Comparison of ENCODE assay signal across 8 cellular contexts in genomic region chr10:32957341-32958084, GRCh38. TPM values are rescaled to one million over a fixed set of nuclear protein-coding genes. Genes with fewer than 3 reads are reported as not detected.
DNase-seq lines count a peak whose midpoint lies in the region; ATAC-seq and TF ChIP-seq lines count a peak whose summit lies in the region.

No MANE protein-coding gene starts in this region.

- H3K27me3 ChIP-seq in HL-60 (ENCODE audit: insufficient read depth, poor library complexity, severe bottlenecking) (no peaks in the 10 kb centered on the region), endodermal cell (ENCODE audit: control insufficient read depth, insufficient read depth, low read length, poor library complexity, severe bottlenecking) (no peaks in the 10 kb centered on the region), mononuclear cell (ENCODE audit: insufficient read depth, low read length) (no peaks in the 10 kb centered on the region), stomach smooth muscle (ENCODE audit: control insufficient read depth in 1 of 2, insufficient read depth in 2 of 2, low read length in 2 of 2) (no peaks in the 10 kb centered on the region)

- H3K9me3 ChIP-seq in endodermal cell (ENCODE audit: control insufficient read depth, low read length) (no peaks in the 10 kb centered on the region), mononuclear cell (ENCODE audit: low read depth, low read length) (no peaks in the 10 kb centered on the region), stomach smooth muscle (ENCODE audit: control insufficient read depth in 2 of 2, low read length in 2 of 2) (no peaks in the 10 kb centered on the region)

- ATAC-seq in GM19467 (IDR thresholded peaks at IDR 0.05; ENCODE audit: unreplicated experiment): peak; percentile 19

- H3K36me3 Mint-ChIP-seq in CD14-positive monocyte (peaks cover 13 to 29% of the 10 kb centered on the region in 2 donors), endodermal cell (ENCODE audit: low read depth) (no peaks in the 10 kb centered on the region)

- peaks cover 67% of the 10 kb centered on the region for H3K4me1 Mint-ChIP-seq in CD14-positive monocyte
- H3K4me1 Mint-ChIP-seq in endodermal cell: peaks cover 65% of the 10 kb centered on the region

- no peaks in the 10 kb centered on the region for H3K36me3 ChIP-seq in endodermal cell (ENCODE audit: control insufficient read depth, insufficient read depth, low read length)
- H3K36me3 ChIP-seq in stomach smooth muscle (ENCODE audit: control insufficient read depth in 2 of 2, insufficient read depth in 2 of 2, low read length in 2 of 2): no peaks in the 10 kb centered on the region

- H3K27ac ChIP-seq in HL-60 (replicated peaks) (peak overlapping the region; percentile 41), endodermal cell (ENCODE audit: low read depth, low read length) (peak overlapping the region; percentile 99), stomach smooth muscle (ENCODE audit: low read length) (peak overlapping the region; percentile 92)

- 0% methylated on average over 9 to 87 of the region's 87 CpGs for WGBS in endodermal cell (ENCODE audit: insufficient coverage in 1 of 2, insufficient read length in 1 of 2), 2 experiments

- peak; percentile 57 for DNase-seq in CD14-positive monocyte (ENCODE audit: low spot score)
- DNase-seq in HL-60 (ENCODE audit: low read depth in 1 of 2, low spot score in 1 of 2): peak in 1 of 2 experiments; percentile 39
- DNase-seq in activated CD4-positive, alpha-beta T cell treated with anti-CD3 and anti-CD28 coated beads, Interleukin-2, amount 50 U/mL, for 4 hours: peak; percentile 23 to 34
- peak; percentile 88 for DNase-seq in endodermal cell
- DNase-seq in NCI-H1694 (lab: John Stamatoyannopoulos, UW): no peak

- H3K4me3 Mint-ChIP-seq in CD14-positive monocyte: peak overlapping the region; percentile 84 to 88
- H3K4me3 Mint-ChIP-seq in endodermal cell: peak overlapping the region; percentile 93

- peaks cover 11% of the 10 kb centered on the region for H3K4me1 ChIP-seq in endodermal cell (ENCODE audit: control insufficient read depth, insufficient read depth, low read length)
- H3K4me1 ChIP-seq in mononuclear cell (ENCODE audit: insufficient read depth, low read length): peaks cover 60% of the 10 kb centered on the region
- H3K4me1 ChIP-seq in stomach smooth muscle (ENCODE audit: control insufficient read depth, insufficient read depth, low read length): peaks cover 28% of the 10 kb centered on the region

- H3K27me3 Mint-ChIP-seq in CD14-positive monocyte (ENCODE audit: low read depth in 3 of 3) (peaks cover 0 to 3% (median 0%) of the 10 kb centered on the region in 3 donors), endodermal cell (ENCODE audit: insufficient read depth) (no peaks in the 10 kb centered on the region)

- intact Hi-C loops in CD14-positive monocyte (cut with micrococcal nuclease): loop anchor here (2.0 to 5.0 kb wide), 2 partner anchors 47 to 50 kb away; no protein-coding TSS in a partner anchor

- H3K9me3 Mint-ChIP-seq in CD14-positive monocyte (no peaks in the 10 kb centered on the region), endodermal cell (no peaks in the 10 kb centered on the region)

- TF ChIP-seq CTCF in CD14-positive monocyte (IDR thresholded peaks at IDR 0.05): no peak
- no peak for TF ChIP-seq CTCF in HL-60 (IDR thresholded peaks at IDR 0.05; ENCODE audit: insufficient read depth, low read length)
- TF ChIP-seq CTCF in endodermal cell (conservative IDR thresholded peaks at IDR 0.05): no peak

- H3K9ac ChIP-seq in endodermal cell (ENCODE audit: extremely low read depth, low read length, poor library complexity, severe bottlenecking) (peak overlapping the region; percentile 99), stomach smooth muscle (ENCODE audit: low read length in 2 of 2) (peak overlapping the region; percentile 43 to 94)

- H3K4me3 ChIP-seq in HL-60 (replicated peaks; ENCODE audit: insufficient read depth, low read length) (peak overlapping the region; percentile 88), endodermal cell (ENCODE audit: low read length) (peak overlapping the region; percentile 88), mononuclear cell (ENCODE audit: low read length) (peak overlapping the region; percentile 86), stomach smooth muscle (ENCODE audit: low read length in 2 of 2) (peak overlapping the region; percentile 91 to 92)

- H3K27ac Mint-ChIP-seq in CD14-positive monocyte (peak overlapping the region; percentile 63 to 90 (median 77)), endodermal cell (no peak overlapping the region)

RNA-seq across cellular contexts. Expression of gene ITGB1, which starts 0.5 kb away (rescaled TPM):
- polyA plus RNA-seq in CD14-positive monocyte: 100 to 1,000 TPM; 127 to 157 TPM
- total RNA-seq in endodermal cell: 100 to 1,000 TPM; 239 to 285 TPM
- 324 TPM for polyA plus RNA-seq in endodermal cell (2013, experiment 1 of 2)
- 351 TPM for polyA plus RNA-seq in endodermal cell (2013, experiment 2 of 2)
- total RNA-seq in mononuclear cell: 214 TPM

Comparison
In these comparisons a context has a peak if more than half of its experiments do, and no peak if none do; other contexts are left out.
1. H3K27ac ChIP-seq: peak in every context shown above with its lines; median percentile 99 in endodermal cell; 92 in stomach smooth muscle; 41 in HL-60.